Comparison of ENCODE assay signal across 1 cellular context in the genomic region with DNA sequence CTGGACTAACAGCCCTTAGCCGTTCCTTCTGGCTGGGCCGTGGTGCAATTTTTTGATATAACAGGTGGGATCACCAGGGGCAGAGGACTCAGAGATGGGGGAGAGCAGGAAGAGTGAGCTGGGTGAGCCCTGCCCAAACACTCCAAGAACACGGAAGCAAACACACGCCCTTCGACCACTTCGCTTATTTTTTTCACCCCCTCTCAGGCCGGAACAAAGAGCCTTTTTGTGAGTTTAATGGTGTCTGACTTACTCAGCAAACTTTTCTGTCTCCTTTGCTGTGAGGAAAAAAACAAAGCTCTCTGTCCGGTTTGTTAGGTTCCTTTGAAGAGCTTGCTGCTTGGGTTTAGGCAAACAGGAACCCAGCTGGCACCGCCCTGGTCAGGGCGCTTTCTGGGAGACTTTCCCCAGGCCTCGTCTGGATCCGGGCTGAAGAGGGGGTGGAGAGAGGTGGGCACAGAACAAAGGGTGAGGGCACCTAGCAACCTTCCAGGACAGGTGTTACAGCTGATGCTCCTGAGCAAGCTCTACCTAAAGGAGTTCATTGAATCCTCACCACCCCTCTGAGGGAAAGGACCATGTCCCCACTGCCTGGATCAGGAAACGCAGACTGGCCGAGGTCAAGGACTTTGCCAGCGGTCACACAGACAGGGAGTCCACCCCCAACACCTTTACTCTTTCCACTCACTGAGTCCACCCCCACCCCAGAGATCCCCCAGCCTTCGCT.
TF ChIP-seq lines count a peak whose summit lies in the region.

No MANE protein-coding gene starts in this region.

TF ChIP-seq in HepG2, 621 proteins besides CTCF, POLR2A, EP300 and RAD21 (continued from another document and continues in another):
- TF ChIP-seq, protein P1, sequence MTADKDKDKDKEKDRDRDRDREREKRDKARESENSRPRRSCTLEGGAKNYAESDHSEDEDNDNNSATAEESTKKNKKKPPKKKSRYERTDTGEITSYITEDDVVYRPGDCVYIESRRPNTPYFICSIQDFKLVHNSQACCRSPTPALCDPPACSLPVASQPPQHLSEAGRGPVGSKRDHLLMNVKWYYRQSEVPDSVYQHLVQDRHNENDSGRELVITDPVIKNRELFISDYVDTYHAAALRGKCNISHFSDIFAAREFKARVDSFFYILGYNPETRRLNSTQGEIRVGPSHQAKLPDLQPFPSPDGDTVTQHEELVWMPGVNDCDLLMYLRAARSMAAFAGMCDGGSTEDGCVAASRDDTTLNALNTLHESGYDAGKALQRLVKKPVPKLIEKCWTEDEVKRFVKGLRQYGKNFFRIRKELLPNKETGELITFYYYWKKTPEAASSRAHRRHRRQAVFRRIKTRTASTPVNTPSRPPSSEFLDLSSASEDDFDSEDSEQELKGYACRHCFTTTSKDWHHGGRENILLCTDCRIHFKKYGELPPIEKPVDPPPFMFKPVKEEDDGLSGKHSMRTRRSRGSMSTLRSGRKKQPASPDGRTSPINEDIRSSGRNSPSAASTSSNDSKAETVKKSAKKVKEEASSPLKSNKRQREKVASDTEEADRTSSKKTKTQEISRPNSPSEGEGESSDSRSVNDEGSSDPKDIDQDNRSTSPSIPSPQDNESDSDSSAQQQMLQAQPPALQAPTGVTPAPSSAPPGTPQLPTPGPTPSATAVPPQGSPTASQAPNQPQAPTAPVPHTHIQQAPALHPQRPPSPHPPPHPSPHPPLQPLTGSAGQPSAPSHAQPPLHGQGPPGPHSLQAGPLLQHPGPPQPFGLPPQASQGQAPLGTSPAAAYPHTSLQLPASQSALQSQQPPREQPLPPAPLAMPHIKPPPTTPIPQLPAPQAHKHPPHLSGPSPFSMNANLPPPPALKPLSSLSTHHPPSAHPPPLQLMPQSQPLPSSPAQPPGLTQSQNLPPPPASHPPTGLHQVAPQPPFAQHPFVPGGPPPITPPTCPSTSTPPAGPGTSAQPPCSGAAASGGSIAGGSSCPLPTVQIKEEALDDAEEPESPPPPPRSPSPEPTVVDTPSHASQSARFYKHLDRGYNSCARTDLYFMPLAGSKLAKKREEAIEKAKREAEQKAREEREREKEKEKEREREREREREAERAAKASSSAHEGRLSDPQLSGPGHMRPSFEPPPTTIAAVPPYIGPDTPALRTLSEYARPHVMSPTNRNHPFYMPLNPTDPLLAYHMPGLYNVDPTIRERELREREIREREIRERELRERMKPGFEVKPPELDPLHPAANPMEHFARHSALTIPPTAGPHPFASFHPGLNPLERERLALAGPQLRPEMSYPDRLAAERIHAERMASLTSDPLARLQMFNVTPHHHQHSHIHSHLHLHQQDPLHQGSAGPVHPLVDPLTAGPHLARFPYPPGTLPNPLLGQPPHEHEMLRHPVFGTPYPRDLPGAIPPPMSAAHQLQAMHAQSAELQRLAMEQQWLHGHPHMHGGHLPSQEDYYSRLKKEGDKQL (CRISPR knock-in tag; IDR thresholded peaks at IDR 0.05; ENCODE audit: low read depth) = no peak; the same call in 1 of the 2 replicates
- TF ChIP-seq MLLT10 (CRISPR knock-in tag; IDR thresholded peaks at IDR 0.05) (no peak), SAFB2 (CRISPR knock-in tag; IDR thresholded peaks at IDR 0.05; ENCODE audit: borderline replicate concordance, low read depth) (peak; percentile 53; the same call in 1 of the 2 replicates), DNMT1 (CRISPR knock-in tag; IDR thresholded peaks at IDR 0.05) (no peak), ZNF672 (CRISPR knock-in tag; IDR thresholded peaks at IDR 0.05) (no peak), ARHGAP35 (CRISPR knock-in tag; IDR thresholded peaks at IDR 0.05; ENCODE audit: borderline replicate concordance) (no peak), POLR2G (IDR thresholded peaks at IDR 0.05; ENCODE audit: low read depth, low read length) (peak; percentile 62; the same call in 1 of the 2 replicates), FOXP1 (IDR thresholded peaks at IDR 0.05) (no peak), FOXP1 (CRISPR knock-in tag; IDR thresholded peaks at IDR 0.05) (peak; percentile 25; the same call in 1 of the 2 replicates), CREM (IDR thresholded peaks at IDR 0.05) (peak; percentile 49), CREM (CRISPR knock-in tag; IDR thresholded peaks at IDR 0.05) (no peak), ZNF747 (CRISPR knock-in tag; IDR thresholded peaks at IDR 0.05; ENCODE audit: borderline replicate concordance) (no peak), HMG20B (CRISPR knock-in tag; conservative IDR thresholded peaks at IDR 0.05) (peak; percentile 29; the same call in 1 of the 2 replicates), CENPX (CRISPR knock-in tag; IDR thresholded peaks at IDR 0.05) (no peak), HOXA3 (CRISPR knock-in tag; IDR thresholded peaks at IDR 0.05) (peak; percentile 46; the same call in 1 of the 2 replicates), ISX (CRISPR knock-in tag; conservative IDR thresholded peaks at IDR 0.05) (0 out of 2 replicates have a peak, but pooled peaks have one; percentile 57), IKZF1 (IDR thresholded peaks at IDR 0.05) (no peak), KAT8 (CRISPR knock-in tag; IDR thresholded peaks at IDR 0.05) (no peak), PHF20 (CRISPR knock-in tag; IDR thresholded peaks at IDR 0.05) (no peak), ZNF75D (CRISPR knock-in tag; IDR thresholded peaks at IDR 0.05; ENCODE audit: borderline replicate concordance) (no peak), ESRRA (CRISPR knock-in tag; IDR thresholded peaks at IDR 0.05; ENCODE audit: low read depth) (no peak; the same call in 1 of the 2 replicates), U2AF2 (IDR thresholded peaks at IDR 0.05; ENCODE audit: low read depth, low read length) (no peak), ZNF30 (CRISPR knock-in tag; IDR thresholded peaks at IDR 0.05) (no peak), JUNB (CRISPR knock-in tag; IDR thresholded peaks at IDR 0.05; ENCODE audit: borderline replicate concordance) (no peak), RNF2 (conservative IDR thresholded peaks at IDR 0.05; ENCODE audit: low read depth) (no peak), HMG20A (CRISPR knock-in tag; IDR thresholded peaks at IDR 0.05; ENCODE audit: borderline replicate concordance) (peak; percentile 26; the same call in 1 of the 2 replicates), ZNF33B (CRISPR knock-in tag; IDR thresholded peaks at IDR 0.05) (no peak), GATAD2A (CRISPR knock-in tag; IDR thresholded peaks at IDR 0.05) (peak; percentile 63), MED8 (CRISPR knock-in tag; IDR thresholded peaks at IDR 0.05; ENCODE audit: insufficient replicate concordance) (peak; percentile 19), REXO4 (CRISPR knock-in tag; IDR thresholded peaks at IDR 0.05; ENCODE audit: borderline replicate concordance) (no peak), NPAS2 (CRISPR knock-in tag; IDR thresholded peaks at IDR 0.05; ENCODE audit: borderline replicate concordance) (no peak), ZFAT (CRISPR knock-in tag; conservative IDR thresholded peaks at IDR 0.05) (no peak), THAP11 (CRISPR knock-in tag; IDR thresholded peaks at IDR 0.05) (0 out of 2 replicates have a peak, but pooled peaks have one; percentile 31), ZNF33A (CRISPR knock-in tag; IDR thresholded peaks at IDR 0.05; ENCODE audit: borderline replicate concordance) (no peak), SP4 (CRISPR knock-in tag; IDR thresholded peaks at IDR 0.05) (no peak), ZNF562 (CRISPR knock-in tag; IDR thresholded peaks at IDR 0.05; ENCODE audit: borderline replicate concordance) (no peak), IKZF4 (CRISPR knock-in tag; IDR thresholded peaks at IDR 0.05; ENCODE audit: borderline replicate concordance, low read depth, not compliant biosample characterization) (peak; percentile 6), ZNF207 (IDR thresholded peaks at IDR 0.05; ENCODE audit: borderline replicate concordance) (no peak), ZNF781 (CRISPR knock-in tag; IDR thresholded peaks at IDR 0.05; ENCODE audit: borderline replicate concordance, not compliant biosample characterization) (no peak)
- TF ChIP-seq, protein P2, sequence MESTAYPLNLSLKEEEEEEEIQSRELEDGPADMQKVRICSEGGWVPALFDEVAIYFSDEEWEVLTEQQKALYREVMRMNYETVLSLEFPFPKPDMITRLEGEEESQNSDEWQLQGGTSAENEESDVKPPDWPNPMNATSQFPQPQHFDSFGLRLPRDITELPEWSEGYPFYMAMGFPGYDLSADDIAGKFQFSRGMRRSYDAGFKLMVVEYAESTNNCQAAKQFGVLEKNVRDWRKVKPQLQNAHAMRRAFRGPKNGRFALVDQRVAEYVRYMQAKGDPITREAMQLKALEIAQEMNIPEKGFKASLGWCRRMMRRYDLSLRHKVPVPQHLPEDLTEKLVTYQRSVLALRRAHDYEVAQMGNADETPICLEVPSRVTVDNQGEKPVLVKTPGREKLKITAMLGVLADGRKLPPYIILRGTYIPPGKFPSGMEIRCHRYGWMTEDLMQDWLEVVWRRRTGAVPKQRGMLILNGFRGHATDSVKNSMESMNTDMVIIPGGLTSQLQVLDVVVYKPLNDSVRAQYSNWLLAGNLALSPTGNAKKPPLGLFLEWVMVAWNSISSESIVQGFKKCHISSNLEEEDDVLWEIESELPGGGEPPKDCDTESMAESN (CRISPR knock-in tag; conservative IDR thresholded peaks at IDR 0.05) = no peak
- TF ChIP-seq, protein P3, sequence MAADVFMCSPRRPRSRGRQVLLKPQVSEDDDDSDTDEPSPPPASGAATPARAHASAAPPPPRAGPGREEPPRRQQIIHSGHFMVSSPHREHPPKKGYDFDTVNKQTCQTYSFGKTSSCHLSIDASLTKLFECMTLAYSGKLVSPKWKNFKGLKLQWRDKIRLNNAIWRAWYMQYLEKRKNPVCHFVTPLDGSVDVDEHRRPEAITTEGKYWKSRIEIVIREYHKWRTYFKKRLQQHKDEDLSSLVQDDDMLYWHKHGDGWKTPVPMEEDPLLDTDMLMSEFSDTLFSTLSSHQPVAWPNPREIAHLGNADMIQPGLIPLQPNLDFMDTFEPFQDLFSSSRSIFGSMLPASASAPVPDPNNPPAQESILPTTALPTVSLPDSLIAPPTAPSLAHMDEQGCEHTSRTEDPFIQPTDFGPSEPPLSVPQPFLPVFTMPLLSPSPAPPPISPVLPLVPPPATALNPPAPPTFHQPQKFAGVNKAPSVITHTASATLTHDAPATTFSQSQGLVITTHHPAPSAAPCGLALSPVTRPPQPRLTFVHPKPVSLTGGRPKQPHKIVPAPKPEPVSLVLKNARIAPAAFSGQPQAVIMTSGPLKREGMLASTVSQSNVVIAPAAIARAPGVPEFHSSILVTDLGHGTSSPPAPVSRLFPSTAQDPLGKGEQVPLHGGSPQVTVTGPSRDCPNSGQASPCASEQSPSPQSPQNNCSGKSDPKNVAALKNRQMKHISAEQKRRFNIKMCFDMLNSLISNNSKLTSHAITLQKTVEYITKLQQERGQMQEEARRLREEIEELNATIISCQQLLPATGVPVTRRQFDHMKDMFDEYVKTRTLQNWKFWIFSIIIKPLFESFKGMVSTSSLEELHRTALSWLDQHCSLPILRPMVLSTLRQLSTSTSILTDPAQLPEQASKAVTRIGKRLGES (CRISPR knock-in tag; IDR thresholded peaks at IDR 0.05; ENCODE audit: borderline replicate concordance) = no peak
- TF ChIP-seq, protein P4, sequence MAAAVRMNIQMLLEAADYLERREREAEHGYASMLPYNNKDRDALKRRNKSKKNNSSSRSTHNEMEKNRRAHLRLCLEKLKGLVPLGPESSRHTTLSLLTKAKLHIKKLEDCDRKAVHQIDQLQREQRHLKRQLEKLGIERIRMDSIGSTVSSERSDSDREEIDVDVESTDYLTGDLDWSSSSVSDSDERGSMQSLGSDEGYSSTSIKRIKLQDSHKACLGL (CRISPR knock-in tag; IDR thresholded peaks at IDR 0.05) = 0 out of 2 replicates have a peak, but pooled peaks have one; percentile 4
- TF ChIP-seq, protein P5, sequence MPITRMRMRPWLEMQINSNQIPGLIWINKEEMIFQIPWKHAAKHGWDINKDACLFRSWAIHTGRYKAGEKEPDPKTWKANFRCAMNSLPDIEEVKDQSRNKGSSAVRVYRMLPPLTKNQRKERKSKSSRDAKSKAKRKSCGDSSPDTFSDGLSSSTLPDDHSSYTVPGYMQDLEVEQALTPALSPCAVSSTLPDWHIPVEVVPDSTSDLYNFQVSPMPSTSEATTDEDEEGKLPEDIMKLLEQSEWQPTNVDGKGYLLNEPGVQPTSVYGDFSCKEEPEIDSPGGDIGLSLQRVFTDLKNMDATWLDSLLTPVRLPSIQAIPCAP (CRISPR knock-in tag; IDR thresholded peaks at IDR 0.05; ENCODE audit: low read depth) = no peak
- TF ChIP-seq, protein P6, sequence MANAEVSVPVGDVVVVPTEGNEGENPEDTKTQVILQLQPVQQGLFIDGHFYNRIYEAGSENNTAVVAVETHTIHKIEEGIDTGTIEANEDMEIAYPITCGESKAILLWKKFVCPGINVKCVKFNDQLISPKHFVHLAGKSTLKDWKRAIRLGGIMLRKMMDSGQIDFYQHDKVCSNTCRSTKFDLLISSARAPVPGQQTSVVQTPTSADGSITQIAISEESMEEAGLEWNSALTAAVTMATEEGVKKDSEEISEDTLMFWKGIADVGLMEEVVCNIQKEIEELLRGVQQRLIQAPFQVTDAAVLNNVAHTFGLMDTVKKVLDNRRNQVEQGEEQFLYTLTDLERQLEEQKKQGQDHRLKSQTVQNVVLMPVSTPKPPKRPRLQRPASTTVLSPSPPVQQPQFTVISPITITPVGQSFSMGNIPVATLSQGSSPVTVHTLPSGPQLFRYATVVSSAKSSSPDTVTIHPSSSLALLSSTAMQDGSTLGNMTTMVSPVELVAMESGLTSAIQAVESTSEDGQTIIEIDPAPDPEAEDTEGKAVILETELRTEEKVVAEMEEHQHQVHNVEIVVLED (CRISPR knock-in tag; IDR thresholded peaks at IDR 0.05; ENCODE audit: borderline replicate concordance) = no peak
- TF ChIP-seq, protein P7, sequence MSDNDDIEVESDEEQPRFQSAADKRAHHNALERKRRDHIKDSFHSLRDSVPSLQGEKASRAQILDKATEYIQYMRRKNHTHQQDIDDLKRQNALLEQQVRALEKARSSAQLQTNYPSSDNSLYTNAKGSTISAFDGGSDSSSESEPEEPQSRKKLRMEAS (IDR thresholded peaks at IDR 0.05) = no peak; the same call in none of the 2 replicates
- TF ChIP-seq, protein P8, sequence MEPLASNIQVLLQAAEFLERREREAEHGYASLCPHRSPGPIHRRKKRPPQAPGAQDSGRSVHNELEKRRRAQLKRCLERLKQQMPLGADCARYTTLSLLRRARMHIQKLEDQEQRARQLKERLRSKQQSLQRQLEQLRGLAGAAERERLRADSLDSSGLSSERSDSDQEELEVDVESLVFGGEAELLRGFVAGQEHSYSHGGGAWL (CRISPR knock-in tag; IDR thresholded peaks at IDR 0.05) = 0 out of 2 replicates have a peak, but pooled peaks have one; percentile 9
- TF ChIP-seq, protein P9, sequence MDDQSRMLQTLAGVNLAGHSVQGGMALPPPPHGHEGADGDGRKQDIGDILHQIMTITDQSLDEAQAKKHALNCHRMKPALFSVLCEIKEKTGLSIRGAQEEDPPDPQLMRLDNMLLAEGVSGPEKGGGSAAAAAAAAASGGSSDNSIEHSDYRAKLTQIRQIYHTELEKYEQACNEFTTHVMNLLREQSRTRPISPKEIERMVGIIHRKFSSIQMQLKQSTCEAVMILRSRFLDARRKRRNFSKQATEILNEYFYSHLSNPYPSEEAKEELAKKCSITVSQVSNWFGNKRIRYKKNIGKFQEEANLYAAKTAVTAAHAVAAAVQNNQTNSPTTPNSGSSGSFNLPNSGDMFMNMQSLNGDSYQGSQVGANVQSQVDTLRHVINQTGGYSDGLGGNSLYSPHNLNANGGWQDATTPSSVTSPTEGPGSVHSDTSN (CRISPR knock-in tag; IDR thresholded peaks at IDR 0.05; ENCODE audit: borderline replicate concordance) = no peak
